ENCODE assay signal across 8 cellular contexts in genomic region chr2:10028988-10029874, GRCh38. TPM values are rescaled to one million over a fixed set of nuclear protein-coding genes. Genes with fewer than 3 reads are reported as not detected.
DNase-seq lines count a peak whose midpoint lies in the region; ATAC-seq, FAIRE-seq and TF ChIP-seq lines count a peak whose summit lies in the region.

No MANE protein-coding gene starts in this region.

- no peaks in the 10 kb centered on the region for H3K79me1 ChIP-seq in neuronal stem cell (ENCODE audit: low read depth, low read length)

- peak; percentile 68 for FAIRE-seq in GM18507 (lab: Jason Lieb, UNC)

- H3K27ac ChIP-seq in neuronal stem cell (replicated peaks; ENCODE audit: low read length): no peak overlapping the region
- H3K27ac ChIP-seq in MM.1S (ENCODE audit: low read length): no peak overlapping the region

- no peak overlapping the region for H3K4me3 Mint-ChIP-seq in endothelial cell (ENCODE audit: unreplicated experiment)

- no peaks in the 10 kb centered on the region for H3K79me2 ChIP-seq in MM.1S (ENCODE audit: low read length)

- H3K27ac Mint-ChIP-seq in endothelial cell (ENCODE audit: unreplicated experiment): peak overlapping the region; percentile 48

- peak overlapping the region; percentile 61 for H2BK120ac ChIP-seq in neuronal stem cell (ENCODE audit: low read depth, low read length)

- peak overlapping the region; percentile 89 for H3K18ac ChIP-seq in neuronal stem cell (ENCODE audit: low read length)

- peaks cover 13 to 23% of the 10 kb centered on the region in 2 donors for H3K4me1 ChIP-seq in neuronal stem cell (ENCODE audit: control insufficient read depth in 2 of 2, insufficient read depth in 1 of 2, low read depth in 1 of 2, low read length in 2 of 2)
- no peaks in the 10 kb centered on the region for H3K4me1 ChIP-seq in MM.1S (ENCODE audit: low read length)

- H3K4me3 ChIP-seq in neuronal stem cell (ENCODE audit: low read length in 2 of 2) (peak overlapping the region in 1 of 2 donors; percentile 15), MM.1S (ENCODE audit: low read length) (no peak overlapping the region)

- H3F3A ChIP-seq in MM.1S (ENCODE audit: insufficient read depth, low read length): no peaks in the 10 kb centered on the region

- H3K36me3 Mint-ChIP-seq in endothelial cell (ENCODE audit: low read depth, unreplicated experiment): peaks cover 5% of the 10 kb centered on the region

- H3K4me1 Mint-ChIP-seq in endothelial cell (ENCODE audit: unreplicated experiment): peaks cover 6% of the 10 kb centered on the region

- no CpG with 5 or more reads among the region's 26 CpGs for WGBS in neuronal stem cell (ENCODE audit: extremely low coverage in 2 of 2, insufficient read length in 2 of 2, insufficient replicate concordance in 1 of 2), 2 donors

- H3K27me3 ChIP-seq in neuronal stem cell (ENCODE audit: control insufficient read depth in 3 of 3, insufficient read depth in 3 of 3, low read depth in 1 of 3, low read length in 3 of 3) (peaks cover 0 to 6% (median 0%) of the 10 kb centered on the region in 3 experiments), MM.1S (replicated peaks; ENCODE audit: insufficient read depth, low read length) (no peaks in the 10 kb centered on the region)

- no peak for TF ChIP-seq CTCF in endothelial cell (IDR thresholded peaks at IDR 0.05; ENCODE audit: unreplicated experiment)
- TF ChIP-seq CTCF in MM.1S (IDR thresholded peaks at IDR 0.05; ENCODE audit: low read length): no peak

- H3K4me2 ChIP-seq in neuronal stem cell (ENCODE audit: insufficient read depth, low read length, poor library complexity, severe bottlenecking): no peak overlapping the region
- no peak overlapping the region for H3K4me2 ChIP-seq in MM.1S (ENCODE audit: low read depth, low read length)

- H4K8ac ChIP-seq in neuronal stem cell (ENCODE audit: low read depth, low read length): no peak overlapping the region

- no peaks in the 10 kb centered on the region for H3K9me3 Mint-ChIP-seq in endothelial cell (ENCODE audit: unreplicated experiment)

- no peak overlapping the region for H2BK5ac ChIP-seq in neuronal stem cell (ENCODE audit: low read length)

- no peak overlapping the region for H2BK12ac ChIP-seq in neuronal stem cell (ENCODE audit: low read length)

- peak overlapping the region; percentile 81 for H3K4ac ChIP-seq in neuronal stem cell (ENCODE audit: low read length)

- H3K9ac ChIP-seq in neuronal stem cell (ENCODE audit: low read depth, low read length, poor library complexity): no peak overlapping the region
- no peak overlapping the region for H3K9ac ChIP-seq in MM.1S (ENCODE audit: low read length)

- no peak overlapping the region for H4K91ac ChIP-seq in neuronal stem cell (ENCODE audit: low read depth, low read length, poor library complexity)

- no peak overlapping the region for H3K23ac ChIP-seq in neuronal stem cell (ENCODE audit: low read depth, low read length, poor library complexity)

- peak overlapping the region; percentile 89 for H2AK5ac ChIP-seq in neuronal stem cell (ENCODE audit: low read depth, low read length)

- H4K20me1 ChIP-seq in MM.1S (ENCODE audit: insufficient read depth, low read length): no peaks in the 10 kb centered on the region

- peaks cover 5% of the 10 kb centered on the region for H3K27me3 Mint-ChIP-seq in endothelial cell (ENCODE audit: unreplicated experiment)

- no peaks in the 10 kb centered on the region for H3K9me2 ChIP-seq in MM.1S (replicated peaks; ENCODE audit: insufficient read depth, low read length)

- H3K14ac ChIP-seq in neuronal stem cell (ENCODE audit: low read length): no peak overlapping the region

- H3K9me3 ChIP-seq in neuronal stem cell (replicated peaks in 1 of 2; ENCODE audit: control insufficient read depth in 2 of 2, insufficient read depth in 1 of 2, low read depth in 1 of 2, low read length in 2 of 2) (peaks cover 0 to 1% of the 10 kb centered on the region in 2 donors), MM.1S (replicated peaks; ENCODE audit: insufficient read depth, low read length) (no peaks in the 10 kb centered on the region)

- DNase-seq in GM18507 (ENCODE audit: extremely low spot score, insufficient read length, low read depth) (peak; percentile 43), endothelial cell (ENCODE audit: low spot score) (peak; percentile 43), neuronal stem cell (ENCODE audit: low spot score) (no peak), DMS79 treated with DMSO at 0.1 percent for 48 hours (lab: John Stamatoyannopoulos, UW) (no peak), MM.1S (no peak)
- DNase-seq in activated CD4-positive, alpha-beta T cell treated with anti-CD3 and anti-CD28 coated beads for 48 hours: peak; percentile 44

- H2AFZ ChIP-seq in neuronal stem cell (ENCODE audit: low read length) (peak overlapping the region; percentile 92), MM.1S (ENCODE audit: low read length) (no peak overlapping the region)

- H2BK15ac ChIP-seq in neuronal stem cell (ENCODE audit: low read length): peak overlapping the region; percentile 0

- H3K36me3 ChIP-seq in neuronal stem cell (replicated peaks in 1 of 2; ENCODE audit: control insufficient read depth in 2 of 2, insufficient read depth in 2 of 2, low read length in 2 of 2) (no peaks in the 10 kb centered on the region), MM.1S (replicated peaks; ENCODE audit: insufficient read depth, low read length) (no peaks in the 10 kb centered on the region)

- ATAC-seq in HG03108 (IDR thresholded peaks at IDR 0.05; ENCODE audit: unreplicated experiment): peak; percentile 83
- ATAC-seq in HG02840 (IDR thresholded peaks at IDR 0.05; ENCODE audit: low FRiP score, unreplicated experiment): no peak

RNA-seq across cellular contexts. Expression of gene KLF11, which starts 14.1 kb away (rescaled TPM):
- total RNA-seq in endothelial cell (ENCODE audit: unreplicated experiment): 8.2 TPM
- 3.0 TPM for polyA plus RNA-seq in neuronal stem cell (2013, experiment 1 of 2)
- 2.9 TPM for polyA plus RNA-seq in neuronal stem cell (2013, experiment 2 of 2)

RNA-seq across cellular contexts. Expression of gene CYS1, which starts 51.0 kb away (rescaled TPM):
- total RNA-seq in endothelial cell (ENCODE audit: unreplicated experiment): 7.3 TPM
- polyA plus RNA-seq in neuronal stem cell (2013, experiment 1 of 2): 0.26 TPM
- 0.24 TPM for polyA plus RNA-seq in neuronal stem cell (2013, experiment 2 of 2)

Comparison
In these comparisons a context has a peak if more than half of its experiments do, and no peak if none do; other contexts are left out.
1. DNase-seq: peak in GM18507 (single experiment), activated CD4-positive, alpha-beta T cell treated with anti-CD3 and anti-CD28 coated beads for 48 hours (single experiment) and endothelial cell (single experiment); none in neuronal stem cell (single experiment), DMS79 treated with DMSO at 0.1 percent for 48 hours (single experiment) and MM.1S (single experiment).